In the genomic region with DNA sequence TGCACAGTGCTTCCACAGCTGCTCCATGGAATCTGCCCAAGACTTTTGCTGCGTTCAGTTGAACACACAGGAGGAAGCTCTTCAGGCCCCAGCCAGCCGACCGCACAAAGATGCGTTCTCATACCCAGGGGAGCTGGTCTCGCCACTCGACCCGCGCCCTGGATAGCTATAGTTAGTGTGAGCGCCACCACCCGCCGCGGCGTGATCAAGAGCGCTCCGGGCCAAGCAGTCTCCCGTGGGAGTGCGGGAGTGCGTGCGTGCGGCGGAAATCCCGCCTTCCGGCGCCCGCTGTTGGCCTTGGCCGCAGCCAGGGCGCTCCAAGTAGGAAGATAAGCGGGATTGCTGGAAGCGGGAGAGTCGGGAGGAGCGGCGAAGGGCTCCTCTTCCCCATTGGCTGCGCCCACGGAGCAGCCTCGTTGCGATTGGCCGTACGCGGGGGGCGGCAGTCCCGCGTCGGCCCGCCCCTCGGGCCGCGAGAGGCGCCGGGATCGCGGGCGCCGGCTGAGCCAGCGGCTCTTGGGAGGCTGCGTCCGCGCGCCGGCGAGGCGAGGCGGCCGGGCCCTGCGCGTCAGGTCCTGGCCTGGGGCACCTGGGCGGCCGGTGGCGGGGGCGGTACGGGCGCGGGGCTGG, we compare ENCODE assay signal across 18 cellular contexts. TPM values are rescaled to one million over a fixed set of nuclear protein-coding genes. Genes with fewer than 3 reads are reported as not detected.
DNase-seq lines count a peak whose midpoint lies in the region; ATAC-seq, FAIRE-seq and TF ChIP-seq lines count a peak whose summit lies in the region.
"Not testable (repeated sequence)": the region's sequence is repeated elsewhere in the genome, so short reads cannot be mapped to it uniquely, and the experiment has no call there.
"Had no signal": no experiment of that assay in that cellular context is flagged by ENCODE, and none has a peak within 500 bp of the region (broad histone marks: within the 10 kb centered on the region; RNA-seq: fewer than 3 reads in every experiment).

No MANE protein-coding gene starts in this region.

- not testable (repeated sequence) for H3K36me3 Mint-ChIP-seq in T-helper 17 cell (ENCODE audit: low read depth); naive thymus-derived CD8-positive, alpha-beta T cell

- ATAC-seq in GM19397 (IDR thresholded peaks at IDR 0.05; ENCODE audit: unreplicated experiment) (peak; percentile 95), HG03280 (IDR thresholded peaks at IDR 0.05; ENCODE audit: unreplicated experiment) (peak; percentile 75), T-helper 17 cell (peak; percentile 64)
- peak; percentile 59 to 65 for ATAC-seq in naive thymus-derived CD8-positive, alpha-beta T cell

- not testable (repeated sequence) for TF ChIP-seq EP300 in suprapubic skin (IDR thresholded peaks at IDR 0.05)

- TF ChIP-seq CTCF in C4-2B (conservative IDR thresholded peaks at IDR 0.05); bronchial epithelial cell (IDR thresholded peaks at IDR 0.05; ENCODE audit: insufficient read depth, low read length, severe bottlenecking); left ventricle myocardium inferior (IDR thresholded peaks at IDR 0.05; ENCODE audit: borderline replicate concordance); suprapubic skin (IDR thresholded peaks at IDR 0.05): not testable (repeated sequence)

- not testable (repeated sequence) for H3K9me3 ChIP-seq in T-helper 17 cell (ENCODE audit: control insufficient read depth, low read length, poor library complexity, severe bottlenecking); left ventricle myocardium inferior (replicated peaks); suprapubic skin

- peak overlapping the region; percentile 69 for H3K27ac ChIP-seq in C4-2B
- peak overlapping the region; percentile 58 for H3K27ac ChIP-seq in left ventricle myocardium inferior (replicated peaks)
- not testable (repeated sequence) for H3K27ac ChIP-seq in suprapubic skin

- H3K4me1 Mint-ChIP-seq in T-helper 17 cell; naive thymus-derived CD8-positive, alpha-beta T cell: not testable (repeated sequence)

- H3K27ac Mint-ChIP-seq in T-helper 17 cell; naive thymus-derived CD8-positive, alpha-beta T cell: not testable (repeated sequence)

- POLR2A ChIA-PET in naive thymus-derived CD8-positive, alpha-beta T cell (lab: Charles Lee): not testable (repeated sequence)

- not testable (repeated sequence) for H3K27me3 Mint-ChIP-seq in T-helper 17 cell; naive thymus-derived CD8-positive, alpha-beta T cell

- not testable (repeated sequence) for H3K9me3 Mint-ChIP-seq in naive thymus-derived CD8-positive, alpha-beta T cell

- H3K4me3 Mint-ChIP-seq in T-helper 17 cell: not testable (repeated sequence)
- H3K4me3 Mint-ChIP-seq in naive thymus-derived CD8-positive, alpha-beta T cell: peak overlapping the region in 2 of 10 donors; percentile 42 to 90

- H3K36me3 ChIP-seq in bronchial epithelial cell (ENCODE audit: control insufficient read depth, insufficient read depth, low read length); left ventricle myocardium inferior; suprapubic skin: not testable (repeated sequence)

- H3K4me1 ChIP-seq in left ventricle myocardium inferior, suprapubic skin: not testable (repeated sequence)

- not testable (repeated sequence) for TF ChIP-seq POLR2A in suprapubic skin (IDR thresholded peaks at IDR 0.05)

- intact Hi-C loops in left ventricle myocardium inferior (cut with micrococcal nuclease): not testable (repeated sequence)

- FAIRE-seq in bronchial epithelial cell (lab: Jason Lieb, UNC): not testable (repeated sequence)

- H3K4me3 ChIP-seq in bronchial epithelial cell (ENCODE audit: low read depth, low read length): peak overlapping the region; percentile 18
- peak overlapping the region; percentile 57 for H3K4me3 ChIP-seq in left ventricle myocardium inferior
- H3K4me3 ChIP-seq in suprapubic skin: peak overlapping the region; percentile 39

- WGBS in suprapubic skin: no CpG with 5 or more reads among the region's 72 CpGs

- not testable (repeated sequence) for H3K27me3 ChIP-seq in bronchial epithelial cell (ENCODE audit: control insufficient read depth, insufficient read depth, low read length); left ventricle myocardium inferior (ENCODE audit: low read depth); suprapubic skin

- not testable (repeated sequence) for DNase-seq in T-helper 17 cell; bronchial epithelial cell (ENCODE audit: low read depth); left ventricle myocardium inferior; naive thymus-derived CD8-positive, alpha-beta T cell; suprapubic skin (ENCODE audit: low spot score in 2 of 2)

RNA-seq across cellular contexts. Expression of a gene that starts 35.7 kb away (rescaled TPM):
- total RNA-seq in T-helper 17 cell: not detected
- total RNA-seq in bronchial epithelial cell: not detected in 2 replicates
- not detected for total RNA-seq in left ventricle myocardium inferior
- total RNA-seq in naive thymus-derived CD8-positive, alpha-beta T cell: not detected
- not detected for polyA plus RNA-seq in naive thymus-derived CD8-positive, alpha-beta T cell
- not detected for total RNA-seq in suprapubic skin
- total RNA-seq: activated CD8-positive, alpha-beta memory T cell treated with anti-CD3 and anti-CD28 coated beads for 36 hours; activated T-cell treated with anti-CD3 and anti-CD28 coated beads, Interleukin-2, amount 50 U/mL, for 72 hours; aorta; CD8-positive, alpha-beta memory T cell; frontal cortex; GM23248; K562; naive thymus-derived CD4-positive, alpha-beta T cell; OCI-LY7; subcutaneous adipose tissue had no signal
- polyA plus RNA-seq: aorta; CD8-positive, alpha-beta memory T cell; GM23248; K562; naive thymus-derived CD4-positive, alpha-beta T cell had no signal

RNA-seq across cellular contexts. Expression of a gene that starts 56.3 kb away (rescaled TPM):
- total RNA-seq in T-helper 17 cell (not detected), bronchial epithelial cell (not detected in 2 replicates), left ventricle myocardium inferior (not detected), suprapubic skin (not detected)
- total RNA-seq in naive thymus-derived CD8-positive, alpha-beta T cell: not detected
- not detected for polyA plus RNA-seq in naive thymus-derived CD8-positive, alpha-beta T cell
- total RNA-seq: activated CD8-positive, alpha-beta memory T cell treated with anti-CD3 and anti-CD28 coated beads for 36 hours; activated T-cell treated with anti-CD3 and anti-CD28 coated beads, Interleukin-2, amount 50 U/mL, for 72 hours; aorta; CD8-positive, alpha-beta memory T cell; frontal cortex; GM23248; naive thymus-derived CD4-positive, alpha-beta T cell; OCI-LY7; subcutaneous adipose tissue had no signal
- polyA plus RNA-seq: CD8-positive, alpha-beta memory T cell; GM23248; naive thymus-derived CD4-positive, alpha-beta T cell had no signal
